8 cellular contexts compared by ENCODE assay signal in genomic region chr15:62306851-62307504, GRCh38.
A peak's percentile ranks its signal among the peaks of the same experiment; 100 is the strongest.
DNase-seq lines count a peak whose midpoint lies in the region; ATAC-seq and TF ChIP-seq lines count a peak whose summit lies in the region.

No MANE protein-coding gene starts in this region.

- peak; percentile 14 for DNase-seq in activated naive CD4-positive, alpha-beta T cell treated with anti-CD3 and anti-CD28 coated beads for 36 hours
- DNase-seq in activated naive CD4-positive, alpha-beta T cell treated with anti-CD3 and anti-CD28 coated beads, Interleukin-2, amount 50 U/mL, for 16 hours = no peak
- DNase-seq in MV-4-11 (lab: John Stamatoyannopoulos, UW) (peak; percentile 55), RWPE2 (ENCODE audit: low spot score) (no peak), epidermal melanocyte (ENCODE audit: insufficient read length, low spot score) (peak; percentile 63), midbrain (lab: John Stamatoyannopoulos, UW) (peak; percentile 69), occipital lobe (lab: John Stamatoyannopoulos, UW) (no peak)

- ATAC-seq in RWPE2 (ENCODE audit: low read depth) (peak; percentile 59), HG02885 (IDR thresholded peaks at IDR 0.05; ENCODE audit: poor library complexity, unreplicated experiment) (no peak)

- no peaks in the 10 kb centered on the region for H3K27me3 ChIP-seq in RWPE2 (ENCODE audit: insufficient read depth, poor library complexity, severe bottlenecking)

- no peaks in the 10 kb centered on the region for H3K36me3 ChIP-seq in RWPE2 (ENCODE audit: low read depth)

- no peak overlapping the region for H3K27ac Mint-ChIP-seq in activated naive CD4-positive, alpha-beta T cell treated with anti-CD3 and anti-CD28 coated beads for 36 hours

- peak; percentile 98 for TF ChIP-seq CTCF in RWPE2 (IDR thresholded peaks at IDR 0.05; ENCODE audit: poor library complexity, severe bottlenecking)

- CTCF ChIA-PET in activated naive CD4-positive, alpha-beta T cell treated with anti-CD3 and anti-CD28 coated beads for 36 hours (lab: Charles Lee) = interaction anchor here (0.7 to 1.9 kb wide), 10 partner anchors 10 to 435 kb away, joined by 3 to 6 read pairs (median 3); no protein-coding TSS in a partner anchor

- no peak overlapping the region for H3K4me3 ChIP-seq in RWPE2 (ENCODE audit: severe bottlenecking)

- H3K4me1 Mint-ChIP-seq in activated naive CD4-positive, alpha-beta T cell treated with anti-CD3 and anti-CD28 coated beads for 36 hours (ENCODE audit: low read depth) = peaks cover 6% of the 10 kb centered on the region

- peaks cover under 1% of the 10 kb centered on the region for H3K9me3 Mint-ChIP-seq in activated naive CD4-positive, alpha-beta T cell treated with anti-CD3 and anti-CD28 coated beads for 36 hours

- H3K27ac ChIP-seq in RWPE2 (ENCODE audit: poor library complexity, severe bottlenecking) = peak overlapping the region; percentile 64

- H3K36me3 Mint-ChIP-seq in activated naive CD4-positive, alpha-beta T cell treated with anti-CD3 and anti-CD28 coated beads for 36 hours (ENCODE audit: low read depth) = no peaks in the 10 kb centered on the region

- intact Hi-C loops in activated naive CD4-positive, alpha-beta T cell treated with anti-CD3 and anti-CD28 coated beads for 36 hours (cut with micrococcal nuclease) = loop anchor here (5.0 kb wide), 1 partner anchor 235 kb away; no protein-coding TSS in a partner anchor

- H3K9me3 ChIP-seq in RWPE2 (ENCODE audit: severe bottlenecking) = no peaks in the 10 kb centered on the region

- H3K4me3 Mint-ChIP-seq in activated naive CD4-positive, alpha-beta T cell treated with anti-CD3 and anti-CD28 coated beads for 36 hours = no peak overlapping the region

- peaks cover 32% of the 10 kb centered on the region for H3K27me3 Mint-ChIP-seq in activated naive CD4-positive, alpha-beta T cell treated with anti-CD3 and anti-CD28 coated beads for 36 hours (ENCODE audit: low read depth)

- H3K4me1 ChIP-seq in RWPE2 (ENCODE audit: insufficient read depth, poor library complexity, severe bottlenecking) = peaks cover 15% of the 10 kb centered on the region

Comparison
In these comparisons a context has a peak if more than half of its experiments do, and no peak if none do; other contexts are left out.
1. DNase-seq: peak in activated naive CD4-positive, alpha-beta T cell treated with anti-CD3 and anti-CD28 coated beads for 36 hours (single experiment), MV-4-11 (single experiment), epidermal melanocyte (single experiment) and midbrain (single experiment); none in activated naive CD4-positive, alpha-beta T cell treated with anti-CD3 and anti-CD28 coated beads, Interleukin-2, amount 50 U/mL, for 16 hours (single experiment), RWPE2 (single experiment) and occipital lobe (single experiment).